In genomic region chr16:13902677-13903076, GRCh38 we compare ENCODE assay signal across 37 cellular contexts. TPM values are rescaled to one million over a fixed set of nuclear protein-coding genes. Genes with fewer than 3 reads are reported as not detected.
DNase-seq lines count a peak whose midpoint lies in the region; ATAC-seq and TF ChIP-seq lines count a peak whose summit lies in the region.
"Had no signal": no experiment of that assay in that cellular context is flagged by ENCODE, and none has a peak within 500 bp of the region (broad histone marks: within the 10 kb centered on the region; RNA-seq: fewer than 3 reads in every experiment).

No MANE protein-coding gene starts in this region.

- DNase-seq in Daoy (ENCODE audit: low read depth) (peak; percentile 15), adipocyte (ENCODE audit: low read depth) (peak; percentile 23), fibroblast of gingiva (ENCODE audit: low read depth) (peak; percentile 13), globus pallidus (ENCODE audit: low spot score) (no peak), 8988T (no peak), T-cell (no peak)
- DNase-seq: ACHN; activated CD4-positive, alpha-beta T cell treated with anti-CD3 and anti-CD28 coated beads for 36 hours; activated effector memory CD4-positive, alpha-beta T cell treated with anti-CD3 and anti-CD28 coated beads, Interleukin-2, amount 50 U/mL, for 16 hours; activated naive CD8-positive, alpha-beta T cell treated with anti-CD3 and anti-CD28 coated beads, Interleukin-2, amount 10 ng/mL, durations not matched to agents 7 days and 5 days; activated T-cell treated with anti-CD3 and anti-CD28 coated beads for 4 hours; COR-L47; cortex of kidney; DMS79; endodermal cell; kidney; lower lobe of right lung; mucosa of descending colon; MV-4-11; NCI-H1694; NCI-H524 treated with DMSO at 0.1 percent for 48 hours; ovary; PC-9; right cardiac atrium; Right ventricle myocardium superior; stimulated activated CD4-positive, alpha-beta T cell treated with anti-CD3 and anti-CD28 coated beads, Interleukin-12 subunit alpha, Interleukin-12 subunit beta, amount 100 ng/mL, for 4 hours; stimulated activated CD4-positive, alpha-beta T cell treated with anti-CD3 and anti-CD28 coated beads, Interleukin-4, amount 100 ng/mL, for 1 hour; substantia nigra; upper lobe of left lung had no signal

- H3K4me3 Mint-ChIP-seq in T-cell = no peak overlapping the region
- H3K4me3 Mint-ChIP-seq: activated CD4-positive, alpha-beta T cell treated with anti-CD3 and anti-CD28 coated beads for 36 hours; activated naive CD8-positive, alpha-beta T cell treated with anti-CD3 and anti-CD28 coated beads, Interleukin-2, amount 10 ng/mL, durations not matched to agents 7 days and 5 days; endodermal cell; natural killer cell treated with Interleukin-12 subunit alpha and Interleukin-12 subunit beta and Interleukin-15 and Interleukin-18, amount 100 ng/mL, for 72 hours; T-helper 2 cell treated with Interferon-gamma antibody and Interleukin-4, amounts not matched to agents 5 μg/mL and 100 μg/mL, for 36 hours had no signal

- H3K9me3 Mint-ChIP-seq in T-cell = peaks cover 0 to 11% (median 0%) of the 10 kb centered on the region in 3 donors
- H3K9me3 Mint-ChIP-seq: natural killer cell treated with Interleukin-12 subunit alpha and Interleukin-12 subunit beta and Interleukin-15 and Interleukin-18, amount 100 ng/mL, for 72 hours had no signal

- peaks cover 11% of the 10 kb centered on the region for H3K4me1 ChIP-seq in adipocyte (ENCODE audit: control insufficient read depth, insufficient read depth, low read length)
- H3K4me1 ChIP-seq in liver (ENCODE audit: control insufficient read depth in 4 of 4, insufficient read depth in 4 of 4, low read length in 3 of 4) = peaks cover 0 to 8% (median 3%) of the 10 kb centered on the region in 4 donors
- H3K4me1 ChIP-seq: BLaER1, breast epithelium, lower lobe of right lung, upper lobe of left lung had no signal

- H3K4me3 ChIP-seq in adipocyte (ENCODE audit: low read length) (peak overlapping the region; percentile 45), liver (ENCODE audit: low read depth in 1 of 3, low read length in 3 of 3) (no peak overlapping the region)
- H3K4me3 ChIP-seq: BLaER1, breast epithelium, esophagus muscularis mucosa, lower lobe of right lung, mucosa of descending colon, ovary, PC-9, upper lobe of left lung had no signal

- WGBS in liver = 59% methylated on average over 3 of the region's 3 CpGs

- TF ChIP-seq CTCF in liver (IDR thresholded peaks at IDR 0.05; ENCODE audit: low read depth, low read length, missing input control) = no peak

- no peak overlapping the region for H3K27ac Mint-ChIP-seq in T-cell
- H3K27ac Mint-ChIP-seq: activated CD4-positive, alpha-beta T cell treated with anti-CD3 and anti-CD28 coated beads for 36 hours; activated naive CD8-positive, alpha-beta T cell treated with anti-CD3 and anti-CD28 coated beads, Interleukin-2, amount 10 ng/mL, durations not matched to agents 7 days and 5 days; endodermal cell; natural killer cell treated with Interleukin-12 subunit alpha and Interleukin-12 subunit beta and Interleukin-15 and Interleukin-18, amount 100 ng/mL, for 72 hours; T-helper 2 cell treated with Interferon-gamma antibody and Interleukin-4, amounts not matched to agents 5 μg/mL and 100 μg/mL, for 36 hours had no signal

- H3K9me3 ChIP-seq in adipocyte (ENCODE audit: control insufficient read depth, low read length) = no peaks in the 10 kb centered on the region
- no peaks in the 10 kb centered on the region for H3K9me3 ChIP-seq in liver (ENCODE audit: control insufficient read depth in 4 of 4, low read length in 3 of 4)
- H3K9me3 ChIP-seq: breast epithelium, esophagus muscularis mucosa, lower lobe of right lung, mucosa of descending colon, ovary, upper lobe of left lung had no signal

- peaks cover 0 to 5% (median 0%) of the 10 kb centered on the region in 3 donors for H3K4me1 Mint-ChIP-seq in T-cell
- H3K4me1 Mint-ChIP-seq: activated CD4-positive, alpha-beta T cell treated with anti-CD3 and anti-CD28 coated beads for 36 hours; endodermal cell had no signal

- POLR2A ChIA-PET in T-cell (lab: Charles Lee) = no interaction called here

- ATAC-seq in HG03354 (IDR thresholded peaks at IDR 0.05; ENCODE audit: poor library complexity, severe bottlenecking, unreplicated experiment) (no peak), T-cell (replicated peaks in 1 of 4) (no peak)
- ATAC-seq: activated CD4-positive, alpha-beta T cell treated with anti-CD3 and anti-CD28 coated beads for 36 hours; HCT116; lower lobe of right lung; mucosa of descending colon; natural killer cell treated with Interleukin-12 subunit alpha and Interleukin-12 subunit beta and Interleukin-15 and Interleukin-18, amount 100 ng/mL, for 72 hours; right cardiac atrium had no signal

- peaks cover 18% of the 10 kb centered on the region for H3K27me3 ChIP-seq in adipocyte (replicated peaks; ENCODE audit: control insufficient read depth, insufficient read depth, low read length)
- H3K27me3 ChIP-seq in liver (ENCODE audit: control insufficient read depth in 4 of 4, insufficient read depth in 4 of 4, low read length in 3 of 4) = no peaks in the 10 kb centered on the region
- H3K27me3 ChIP-seq: BLaER1, breast epithelium, esophagus muscularis mucosa, ovary, upper lobe of left lung had no signal

- H3K36me3 ChIP-seq in adipocyte (ENCODE audit: control insufficient read depth, insufficient read depth, low read length, severe bottlenecking) (no peaks in the 10 kb centered on the region), liver (ENCODE audit: control insufficient read depth in 4 of 4, insufficient read depth in 3 of 4, low read depth in 1 of 4, low read length in 3 of 4) (no peaks in the 10 kb centered on the region)
- H3K36me3 ChIP-seq: BLaER1, breast epithelium, esophagus muscularis mucosa, lower lobe of right lung, ovary, upper lobe of left lung had no signal

- no peak for TF ChIP-seq RAD21 in liver (IDR thresholded peaks at IDR 0.05)

- no peak overlapping the region for H3K27ac ChIP-seq in liver (ENCODE audit: low read depth in 1 of 2, low read length in 2 of 2)
- H3K27ac ChIP-seq: BLaER1, breast epithelium, lower lobe of right lung, PC-9, upper lobe of left lung had no signal

- CTCF ChIA-PET in T-cell (lab: Charles Lee) = no interaction called here

- peak overlapping the region; percentile 14 for H3K9ac ChIP-seq in adipocyte (ENCODE audit: low read length)
- H3K9ac ChIP-seq in liver (ENCODE audit: low read depth in 1 of 2, low read length in 2 of 2) = no peak overlapping the region
- H3K9ac ChIP-seq: BLaER1 had no signal

- peaks cover 4% of the 10 kb centered on the region for H3K36me3 Mint-ChIP-seq in T-cell
- H3K36me3 Mint-ChIP-seq: activated naive CD8-positive, alpha-beta T cell treated with anti-CD3 and anti-CD28 coated beads, Interleukin-2, amount 10 ng/mL, durations not matched to agents 7 days and 5 days; natural killer cell treated with Interleukin-12 subunit alpha and Interleukin-12 subunit beta and Interleukin-15 and Interleukin-18, amount 100 ng/mL, for 72 hours had no signal

- peaks cover 31% of the 10 kb centered on the region in 2 donors for H3K27me3 Mint-ChIP-seq in T-cell

TF ChIP-seq in liver, 16 proteins besides CTCF, POLR2A, EP300 and RAD21:
- TF ChIP-seq TAF1 (conservative IDR thresholded peaks at IDR 0.05) (no peak), JUND (IDR thresholded peaks at IDR 0.05) (no peak), FOXA1 (IDR thresholded peaks at IDR 0.05) (no peak), RXRA (IDR thresholded peaks at IDR 0.05) (peak in 1 of 2 donors; percentile 20), HNF4G (IDR thresholded peaks at IDR 0.05) (no peak), YY1 (IDR thresholded peaks at IDR 0.05) (peak; percentile 62), FOXA2 (IDR thresholded peaks at IDR 0.05) (no peak), SP1 (IDR thresholded peaks at IDR 0.05) (no peak), HNF4A (conservative IDR thresholded peaks at IDR 0.05) (peak in 1 of 2 donors; percentile 29), GABPA (IDR thresholded peaks at IDR 0.05 in 1 of 2, conservative IDR thresholded peaks at IDR 0.05 in 1 of 2) (no peak)
TF ChIP-seq in liver: peak in this region for 3.

RNA-seq across cellular contexts. Expression of gene ERCC4, which starts 17.3 kb away (rescaled TPM):
- 8.2 and 20.6 TPM in 2 replicates for total RNA-seq in Daoy (2014; rRNA removed; shearing (Covaris generic))
- total RNA-seq in liver = 1 to 10 TPM; 3.6 to 6.1 TPM
- 10 to 100 TPM in 1 of 2 donors, 1 to 10 TPM in 1; 1.6 to 11.1 TPM for polyA plus RNA-seq in liver
- 10 to 100 TPM; 11.6 to 13.7 (median 13.3) TPM for total RNA-seq in T-cell

Comparison
In these comparisons a context has a peak if more than half of its experiments do, and no peak if none do; other contexts are left out.
1. DNase-seq: peak in Daoy (single experiment), adipocyte (single experiment) and fibroblast of gingiva (single experiment); none in globus pallidus (single experiment), 8988T (single experiment) and T-cell (0 of 34).